8 cellular contexts compared by ENCODE assay signal in genomic region chr17:27315322-27315721, GRCh38. TPM values are rescaled to one million over a fixed set of nuclear protein-coding genes. Genes with fewer than 3 reads are reported as not detected.
DNase-seq lines count a peak whose midpoint lies in the region; ATAC-seq and TF ChIP-seq lines count a peak whose summit lies in the region.

No MANE protein-coding gene starts in this region.

- no peak overlapping the region for H3K4me3 ChIP-seq in upper lobe of right lung

- H3K27me3 ChIP-seq in upper lobe of right lung, result no peaks in the 10 kb centered on the region

- H3K4me1 ChIP-seq in upper lobe of right lung, result peaks cover 31% of the 10 kb centered on the region

- H3K27ac ChIP-seq in upper lobe of right lung, result peak overlapping the region; percentile 63

- H3K27ac Mint-ChIP-seq in chondrocyte (ENCODE audit: unreplicated experiment), result peak overlapping the region; percentile 65

- H3K36me3 ChIP-seq in upper lobe of right lung, result peaks cover 92% of the 10 kb centered on the region

- ATAC-seq in upper lobe of right lung (peak; percentile 62), HG03342 (IDR thresholded peaks at IDR 0.05; ENCODE audit: unreplicated experiment) (no peak)

- intact Hi-C loops in upper lobe of right lung (cut with DNase I), result no loop called here

- no peaks in the 10 kb centered on the region for H3K27me3 Mint-ChIP-seq in chondrocyte (ENCODE audit: low read depth)

- no peak overlapping the region for H3K4me3 Mint-ChIP-seq in chondrocyte (ENCODE audit: unreplicated experiment)

- peaks cover 39% of the 10 kb centered on the region for H3K36me3 Mint-ChIP-seq in chondrocyte (ENCODE audit: low read depth)

- DNase-seq in NCI-H345 (lab: John Stamatoyannopoulos, UW) (peak; percentile 56), NCI-H345 treated with DMSO at 0.1 percent for 48 hours (lab: John Stamatoyannopoulos, UW; ENCODE audit: unreplicated experiment) (no peak), chondrocyte (ENCODE audit: low spot score) (no peak), lung microvascular endothelial cell (ENCODE audit: low read depth in 2 of 2) (peak; percentile 39 to 46), upper lobe of right lung (peak; percentile 77), ecto neural progenitor cell (ENCODE audit: low spot score) (no peak)
- no peak for DNase-seq in effector CD8-positive, alpha-beta T cell (lab: John Stamatoyannopoulos, UW)

- no peaks in the 10 kb centered on the region for H3K9me3 ChIP-seq in upper lobe of right lung

- H3K9me3 Mint-ChIP-seq in chondrocyte (ENCODE audit: low read depth), result no peaks in the 10 kb centered on the region

- H3K4me1 Mint-ChIP-seq in chondrocyte (ENCODE audit: low read depth), result peaks cover 30% of the 10 kb centered on the region

- TF ChIP-seq CTCF in chondrocyte (IDR thresholded peaks at IDR 0.05), result no peak
- no peak for TF ChIP-seq CTCF in upper lobe of right lung (IDR thresholded peaks at IDR 0.05)

RNA-seq across cellular contexts. Expression of gene WSB1, which starts 21.4 kb away (rescaled TPM):
- total RNA-seq in chondrocyte (110 to 218 TPM (median 205 TPM) in 3 replicates), lung microvascular endothelial cell (276 and 293 TPM in 2 replicates), upper lobe of right lung (360 TPM)

Comparison
In these comparisons a context has a peak if more than half of its experiments do, and no peak if none do; other contexts are left out.
1. DNase-seq: peak in NCI-H345 (single experiment), lung microvascular endothelial cell (2 of 2) and upper lobe of right lung (single experiment); none in NCI-H345 treated with DMSO at 0.1 percent for 48 hours (single experiment), chondrocyte (single experiment), effector CD8-positive, alpha-beta T cell (single experiment) and ecto neural progenitor cell (single experiment).